In genomic region chr7:43869018-43869897, GRCh38 we compare ENCODE assay signal across 1 cellular context.
A peak's percentile ranks its signal among the peaks of the same experiment; 100 is the strongest.
TF ChIP-seq lines count a peak whose summit lies in the region.

Gene MRPS24, minus strand, starts transcription at chr7:43869517. Its CDS starts 22 bp downstream, at chr7:43869495.

TF ChIP-seq in GM23338, 12 proteins besides CTCF, POLR2A, EP300 and RAD21 (continued from another document):
- TF ChIP-seq ZNF462 (CRISPR knock-in tag; IDR thresholded peaks at IDR 0.05) (no peak), REST (IDR thresholded peaks at IDR 0.05; ENCODE audit: unreplicated experiment) (peak; percentile 19), ETS1 (IDR thresholded peaks at IDR 0.05) (no peak), EZH2phosphoT487 (IDR thresholded peaks at IDR 0.05; ENCODE audit: unreplicated experiment) (no peak), ZNF331 (CRISPR knock-in tag; IDR thresholded peaks at IDR 0.05; ENCODE audit: low read depth) (no peak)
